Comparison of ENCODE assay signal across 1 cellular context in the genomic region with DNA sequence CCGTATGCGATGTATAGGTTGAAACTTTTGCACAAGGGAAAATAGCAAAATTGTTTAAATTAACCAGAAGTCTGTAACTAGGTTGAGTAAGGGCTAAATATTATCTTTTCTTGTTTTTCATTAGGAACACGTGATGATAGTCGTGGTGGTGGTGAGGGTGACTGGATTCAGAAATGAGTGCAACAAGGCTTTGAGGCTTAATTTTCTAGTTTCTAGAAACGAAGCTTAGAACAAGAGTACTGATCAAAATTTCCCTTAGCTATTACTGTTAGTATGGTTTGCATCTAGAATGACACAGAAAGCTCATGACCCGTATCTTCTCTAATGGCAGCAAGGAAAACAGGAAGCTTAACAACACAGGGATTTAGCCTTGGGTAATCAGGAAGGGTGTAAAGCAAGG.
TF ChIP-seq lines count a peak whose summit lies in the region.

No MANE protein-coding gene starts in this region.

TF ChIP-seq in GM23338, 12 proteins besides CTCF, POLR2A, EP300 and RAD21:
- TF ChIP-seq ZNF114 (CRISPR knock-in tag; IDR thresholded peaks at IDR 0.05), result no peak
- TF ChIP-seq POLR2AphosphoS5 (IDR thresholded peaks at IDR 0.05; ENCODE audit: low read depth), result no peak
- TF ChIP-seq ZNF331 (CRISPR knock-in tag; IDR thresholded peaks at IDR 0.05; ENCODE audit: low read depth), result no peak
- TF ChIP-seq, protein P1, sequence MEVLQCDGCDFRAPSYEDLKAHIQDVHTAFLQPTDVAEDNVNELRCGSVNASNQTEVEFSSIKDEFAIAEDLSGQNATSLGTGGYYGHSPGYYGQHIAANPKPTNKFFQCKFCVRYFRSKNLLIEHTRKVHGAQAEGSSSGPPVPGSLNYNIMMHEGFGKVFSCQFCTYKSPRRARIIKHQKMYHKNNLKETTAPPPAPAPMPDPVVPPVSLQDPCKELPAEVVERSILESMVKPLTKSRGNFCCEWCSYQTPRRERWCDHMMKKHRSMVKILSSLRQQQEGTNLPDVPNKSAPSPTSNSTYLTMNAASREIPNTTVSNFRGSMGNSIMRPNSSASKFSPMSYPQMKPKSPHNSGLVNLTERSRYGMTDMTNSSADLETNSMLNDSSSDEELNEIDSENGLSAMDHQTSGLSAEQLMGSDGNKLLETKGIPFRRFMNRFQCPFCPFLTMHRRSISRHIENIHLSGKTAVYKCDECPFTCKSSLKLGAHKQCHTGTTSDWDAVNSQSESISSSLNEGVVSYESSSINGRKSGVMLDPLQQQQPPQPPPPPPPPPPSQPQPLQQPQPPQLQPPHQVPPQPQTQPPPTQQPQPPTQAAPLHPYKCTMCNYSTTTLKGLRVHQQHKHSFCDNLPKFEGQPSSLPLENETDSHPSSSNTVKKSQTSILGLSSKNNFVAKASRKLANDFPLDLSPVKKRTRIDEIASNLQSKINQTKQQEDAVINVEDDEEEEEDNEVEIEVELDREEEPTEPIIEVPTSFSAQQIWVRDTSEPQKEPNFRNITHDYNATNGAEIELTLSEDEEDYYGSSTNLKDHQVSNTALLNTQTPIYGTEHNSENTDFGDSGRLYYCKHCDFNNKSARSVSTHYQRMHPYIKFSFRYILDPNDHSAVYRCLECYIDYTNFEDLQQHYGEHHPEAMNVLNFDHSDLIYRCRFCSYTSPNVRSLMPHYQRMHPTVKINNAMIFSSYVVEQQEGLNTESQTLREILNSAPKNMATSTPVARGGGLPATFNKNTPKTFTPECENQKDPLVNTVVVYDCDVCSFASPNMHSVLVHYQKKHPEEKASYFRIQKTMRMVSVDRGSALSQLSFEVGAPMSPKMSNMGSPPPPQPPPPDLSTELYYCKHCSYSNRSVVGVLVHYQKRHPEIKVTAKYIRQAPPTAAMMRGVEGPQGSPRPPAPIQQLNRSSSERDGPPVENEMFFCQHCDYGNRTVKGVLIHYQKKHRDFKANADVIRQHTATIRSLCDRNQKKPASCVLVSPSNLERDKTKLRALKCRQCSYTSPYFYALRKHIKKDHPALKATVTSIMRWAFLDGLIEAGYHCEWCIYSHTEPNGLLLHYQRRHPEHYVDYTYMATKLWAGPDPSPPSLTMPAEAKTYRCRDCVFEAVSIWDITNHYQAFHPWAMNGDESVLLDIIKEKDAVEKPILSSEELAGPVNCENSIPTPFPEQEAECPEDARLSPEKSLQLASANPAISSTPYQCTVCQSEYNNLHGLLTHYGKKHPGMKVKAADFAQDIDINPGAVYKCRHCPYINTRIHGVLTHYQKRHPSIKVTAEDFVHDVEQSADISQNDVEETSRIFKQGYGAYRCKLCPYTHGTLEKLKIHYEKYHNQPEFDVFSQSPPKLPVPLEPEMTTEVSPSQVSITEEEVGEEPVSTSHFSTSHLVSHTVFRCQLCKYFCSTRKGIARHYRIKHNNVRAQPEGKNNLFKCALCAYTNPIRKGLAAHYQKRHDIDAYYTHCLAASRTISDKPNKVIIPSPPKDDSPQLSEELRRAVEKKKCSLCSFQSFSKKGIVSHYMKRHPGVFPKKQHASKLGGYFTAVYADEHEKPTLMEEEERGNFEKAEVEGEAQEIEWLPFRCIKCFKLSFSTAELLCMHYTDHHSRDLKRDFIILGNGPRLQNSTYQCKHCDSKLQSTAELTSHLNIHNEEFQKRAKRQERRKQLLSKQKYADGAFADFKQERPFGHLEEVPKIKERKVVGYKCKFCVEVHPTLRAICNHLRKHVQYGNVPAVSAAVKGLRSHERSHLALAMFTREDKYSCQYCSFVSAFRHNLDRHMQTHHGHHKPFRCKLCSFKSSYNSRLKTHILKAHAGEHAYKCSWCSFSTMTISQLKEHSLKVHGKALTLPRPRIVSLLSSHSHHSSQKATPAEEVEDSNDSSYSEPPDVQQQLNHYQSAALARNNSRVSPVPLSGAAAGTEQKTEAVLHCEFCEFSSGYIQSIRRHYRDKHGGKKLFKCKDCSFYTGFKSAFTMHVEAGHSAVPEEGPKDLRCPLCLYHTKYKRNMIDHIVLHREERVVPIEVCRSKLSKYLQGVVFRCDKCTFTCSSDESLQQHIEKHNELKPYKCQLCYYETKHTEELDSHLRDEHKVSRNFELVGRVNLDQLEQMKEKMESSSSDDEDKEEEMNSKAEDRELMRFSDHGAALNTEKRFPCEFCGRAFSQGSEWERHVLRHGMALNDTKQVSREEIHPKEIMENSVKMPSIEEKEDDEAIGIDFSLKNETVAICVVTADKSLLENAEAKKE (CRISPR knock-in tag; IDR thresholded peaks at IDR 0.05), result no peak
- TF ChIP-seq NANOG (IDR thresholded peaks at IDR 0.05; ENCODE audit: borderline replicate concordance), result no peak
- TF ChIP-seq, protein P2, sequence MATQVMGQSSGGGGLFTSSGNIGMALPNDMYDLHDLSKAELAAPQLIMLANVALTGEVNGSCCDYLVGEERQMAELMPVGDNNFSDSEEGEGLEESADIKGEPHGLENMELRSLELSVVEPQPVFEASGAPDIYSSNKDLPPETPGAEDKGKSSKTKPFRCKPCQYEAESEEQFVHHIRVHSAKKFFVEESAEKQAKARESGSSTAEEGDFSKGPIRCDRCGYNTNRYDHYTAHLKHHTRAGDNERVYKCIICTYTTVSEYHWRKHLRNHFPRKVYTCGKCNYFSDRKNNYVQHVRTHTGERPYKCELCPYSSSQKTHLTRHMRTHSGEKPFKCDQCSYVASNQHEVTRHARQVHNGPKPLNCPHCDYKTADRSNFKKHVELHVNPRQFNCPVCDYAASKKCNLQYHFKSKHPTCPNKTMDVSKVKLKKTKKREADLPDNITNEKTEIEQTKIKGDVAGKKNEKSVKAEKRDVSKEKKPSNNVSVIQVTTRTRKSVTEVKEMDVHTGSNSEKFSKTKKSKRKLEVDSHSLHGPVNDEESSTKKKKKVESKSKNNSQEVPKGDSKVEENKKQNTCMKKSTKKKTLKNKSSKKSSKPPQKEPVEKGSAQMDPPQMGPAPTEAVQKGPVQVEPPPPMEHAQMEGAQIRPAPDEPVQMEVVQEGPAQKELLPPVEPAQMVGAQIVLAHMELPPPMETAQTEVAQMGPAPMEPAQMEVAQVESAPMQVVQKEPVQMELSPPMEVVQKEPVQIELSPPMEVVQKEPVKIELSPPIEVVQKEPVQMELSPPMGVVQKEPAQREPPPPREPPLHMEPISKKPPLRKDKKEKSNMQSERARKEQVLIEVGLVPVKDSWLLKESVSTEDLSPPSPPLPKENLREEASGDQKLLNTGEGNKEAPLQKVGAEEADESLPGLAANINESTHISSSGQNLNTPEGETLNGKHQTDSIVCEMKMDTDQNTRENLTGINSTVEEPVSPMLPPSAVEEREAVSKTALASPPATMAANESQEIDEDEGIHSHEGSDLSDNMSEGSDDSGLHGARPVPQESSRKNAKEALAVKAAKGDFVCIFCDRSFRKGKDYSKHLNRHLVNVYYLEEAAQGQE (IDR thresholded peaks at IDR 0.05; ENCODE audit: unreplicated experiment), result no peak
- TF ChIP-seq STAT1 (IDR thresholded peaks at IDR 0.05; ENCODE audit: unreplicated experiment), result no peak
- TF ChIP-seq EZH2 (IDR thresholded peaks at IDR 0.05; ENCODE audit: low read depth, unreplicated experiment), result no peak
- TF ChIP-seq, protein P3, sequence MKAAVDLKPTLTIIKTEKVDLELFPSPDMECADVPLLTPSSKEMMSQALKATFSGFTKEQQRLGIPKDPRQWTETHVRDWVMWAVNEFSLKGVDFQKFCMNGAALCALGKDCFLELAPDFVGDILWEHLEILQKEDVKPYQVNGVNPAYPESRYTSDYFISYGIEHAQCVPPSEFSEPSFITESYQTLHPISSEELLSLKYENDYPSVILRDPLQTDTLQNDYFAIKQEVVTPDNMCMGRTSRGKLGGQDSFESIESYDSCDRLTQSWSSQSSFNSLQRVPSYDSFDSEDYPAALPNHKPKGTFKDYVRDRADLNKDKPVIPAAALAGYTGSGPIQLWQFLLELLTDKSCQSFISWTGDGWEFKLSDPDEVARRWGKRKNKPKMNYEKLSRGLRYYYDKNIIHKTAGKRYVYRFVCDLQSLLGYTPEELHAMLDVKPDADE (IDR thresholded peaks at IDR 0.05), result no peak
- TF ChIP-seq EZH2phosphoT487 (IDR thresholded peaks at IDR 0.05; ENCODE audit: unreplicated experiment), result no peak
